8 cellular contexts compared by ENCODE assay signal in genomic region chr4:74757136-74757535, GRCh38. TPM values are rescaled to one million over a fixed set of nuclear protein-coding genes. Genes with fewer than 3 reads are reported as not detected.
"Had no signal": no experiment of that assay in that cellular context is flagged by ENCODE, and none has a peak within 500 bp of the region (broad histone marks: within the 10 kb centered on the region; RNA-seq: fewer than 3 reads in every experiment).

No MANE protein-coding gene starts in this region.

- H3K27ac ChIP-seq: GM23248, HL-60 had no signal

- DNase-seq: GM23248, H9, HCEC 1CT, KBM-7 had no signal

- H3K4me3 ChIP-seq: GM23248 had no signal

- H2AFZ ChIP-seq: GM23248 had no signal

- H3K9ac ChIP-seq: GM23248 had no signal

- ATAC-seq: HepG2 had no signal

RNA-seq across cellular contexts. Expression of gene BTC, which starts 37.2 kb away (rescaled TPM):
- total RNA-seq: GM23248, H1, H9, HepG2 had no signal
- polyA plus RNA-seq: GM23248, HepG2, IgD-negative memory B cell had no signal
